Comparison of ENCODE assay signal across 8 cellular contexts in genomic region chr9:33466565-33467495, GRCh38. TPM values are rescaled to one million over a fixed set of nuclear protein-coding genes. Genes with fewer than 3 reads are reported as not detected.
DNase-seq lines count a peak whose midpoint lies in the region; ATAC-seq and TF ChIP-seq lines count a peak whose summit lies in the region.

No MANE protein-coding gene starts in this region.

- no peak overlapping the region for H2BK15ac ChIP-seq in IMR-90 (ENCODE audit: low read depth, low read length)

- dilution Hi-C loops in IMR-90 (cut with HindIII; ENCODE audit: low sequenced_read_pairs, unreplicated experiment) = loop anchor here (25.0 kb wide), 1 partner anchor 180 kb away; the partner anchor contains the start of gene NFX1

- H4K8ac ChIP-seq in IMR-90 (ENCODE audit: low read depth in 2 of 2, low read length in 2 of 2) = no peak overlapping the region

- H3K9me1 ChIP-seq in IMR-90 (ENCODE audit: insufficient read depth, low read length) = peaks cover under 1% of the 10 kb centered on the region; the same call in 1 of the 2 replicates

- no peak overlapping the region for H3K9ac ChIP-seq in IMR-90 (ENCODE audit: low read depth, low read length)

- H3K23ac ChIP-seq in IMR-90 (ENCODE audit: low read depth, low read length) = no peak overlapping the region

- in situ Hi-C loops in IMR-90 (cut with MboI; ENCODE audit: low sequenced_read_pairs) = loop anchor here (5.0 kb wide), 2 partner anchors 95 to 175 kb away; partner anchors contain the start of gene NFX1

- peak; percentile 84 for TF ChIP-seq RAD21 in IMR-90 (IDR thresholded peaks at IDR 0.05; ENCODE audit: low read length)

- H3K18ac ChIP-seq in IMR-90 (ENCODE audit: low read depth, low read length) = no peak overlapping the region

- CTCF ChIA-PET in IMR-90 (lab: Yijun Ruan, JAX) = interaction anchor here (0.5 to 1.7 kb wide), 14 partner anchors 9 to 877 kb away, joined by 3 to 6 read pairs (median 3); no protein-coding TSS in a partner anchor

- POLR2A ChIA-PET in IMR-90 (lab: Charles Lee; ENCODE audit: unreplicated experiment) = no interaction called here

- H4K91ac ChIP-seq in IMR-90 (ENCODE audit: insufficient read depth, low read depth, low read length) = no peak overlapping the region

- no peak overlapping the region for H2BK20ac ChIP-seq in IMR-90 (ENCODE audit: low read depth, low read length)

- no peak overlapping the region for H3K14ac ChIP-seq in IMR-90 (replicated peaks; ENCODE audit: low read depth, low read length)

- peak; percentile 61 for DNase-seq in Daoy (ENCODE audit: low read depth)
- peak; percentile 24 for DNase-seq in IMR-90
- peak; percentile 81 for DNase-seq in activated CD4-positive, CD25-positive, alpha-beta regulatory T cell treated with anti-CD3 and anti-CD28 coated beads, Interleukin-2, amount 50 U/mL, for 72 hours
- DNase-seq in cardiac fibroblast (ENCODE audit: low read depth in 2 of 2) = peak; percentile 37 to 51
- DNase-seq in right lobe of liver = peak; percentile 71 to 74 (median 72)
- peak; percentile 24 to 36 for DNase-seq in stimulated activated CD8-positive, alpha-beta memory T cell treated with anti-CD3 and anti-CD28 coated beads, Interleukin-15, amount 100 ng/mL, for 4 hours (ENCODE audit: low read depth in 2 of 2)

- H4K5ac ChIP-seq in IMR-90 (ENCODE audit: low read depth, low read length) = no peak overlapping the region

- intact Hi-C loops in IMR-90 (cut with micrococcal nuclease) = loop anchor here (1.0 to 2.0 kb wide), 3 partner anchors 64 to 180 kb away; partner anchors contain the start of gene AQP7
- intact Hi-C loops in right lobe of liver (cut with DNase I) = loop anchor here in 1 of 2 donors (5.0 kb wide), 1 partner anchor 65 kb away; the partner anchor contains the start of gene AQP7

- no peak overlapping the region for H2BK120ac ChIP-seq in IMR-90 (ENCODE audit: low read depth, low read length)

- H2AK9ac ChIP-seq in IMR-90 (replicated peaks; ENCODE audit: low read depth, low read length, poor library complexity) = no peak overlapping the region

- no peaks in the 10 kb centered on the region for H3K27me3 ChIP-seq in IMR-90 (ENCODE audit: control insufficient read depth, insufficient read depth, low read length)
- no peaks in the 10 kb centered on the region for H3K27me3 ChIP-seq in right lobe of liver

- H3K4me2 ChIP-seq in IMR-90 (ENCODE audit: low read depth, low read length) = no peak overlapping the region

- no peak overlapping the region for H3K4me3 ChIP-seq in IMR-90 (ENCODE audit: insufficient read depth, low read depth, low read length)
- no peak overlapping the region for H3K4me3 ChIP-seq in cardiac fibroblast (replicated peaks in 1 of 2; ENCODE audit: low read depth in 2 of 2, low read length in 2 of 2)
- H3K4me3 ChIP-seq in right lobe of liver = no peak overlapping the region

- H2BK5ac ChIP-seq in IMR-90 (ENCODE audit: low read depth, low read length, poor library complexity, severe bottlenecking) = no peak overlapping the region

- 81% methylated on average over 3 of the region's 24 CpGs; no CpG with 5 or more reads in 1 of the 2 experiments for WGBS in IMR-90 (ENCODE audit: extremely low coverage in 2 of 2, insufficient read length in 1 of 2), 2 experiments
- 14% methylated on average over 1 of the region's 24 CpGs for WGBS in right lobe of liver (ENCODE audit: insufficient coverage, low coverage, low lambda C conversion rate, missing lambda C conversion rate)

- H2AFZ ChIP-seq in IMR-90 (replicated peaks; ENCODE audit: low read length, poor library complexity) = no peak overlapping the region

- peak; percentile 91 for ATAC-seq in IMR-90 (ENCODE audit: low read depth)
- ATAC-seq in right lobe of liver = peak; percentile 78 to 91 (median 87)
- ATAC-seq in GM18861 (IDR thresholded peaks at IDR 0.05; ENCODE audit: unreplicated experiment) = no peak
- no peak for ATAC-seq in HG03521 (IDR thresholded peaks at IDR 0.05; ENCODE audit: unreplicated experiment)

- H3K36me3 ChIP-seq in IMR-90 (ENCODE audit: control insufficient read depth, insufficient read depth, low read length) (peaks cover 88% of the 10 kb centered on the region), right lobe of liver (peaks cover 9 to 91% (median 41%) of the 10 kb centered on the region in 4 donors)

- peaks cover 10% of the 10 kb centered on the region for H4K20me1 ChIP-seq in IMR-90 (ENCODE audit: insufficient read depth, low read length)

- H3K9me3 ChIP-seq in IMR-90 (ENCODE audit: control insufficient read depth, insufficient read depth, low read length) (no peaks in the 10 kb centered on the region), right lobe of liver (no peaks in the 10 kb centered on the region)

- H3K56ac ChIP-seq in IMR-90 (ENCODE audit: extremely low read depth, insufficient read depth, low read length) = no peak overlapping the region

- no peak overlapping the region for H2AK5ac ChIP-seq in IMR-90 (ENCODE audit: low read depth, low read length)

- no peak for TF ChIP-seq POLR2A in IMR-90 (IDR thresholded peaks at IDR 0.05; ENCODE audit: low read depth, low read length)
- no peak for TF ChIP-seq POLR2A in right lobe of liver (IDR thresholded peaks at IDR 0.05)

- H3K27ac ChIP-seq in IMR-90 (ENCODE audit: insufficient read depth, low read length) (no peak overlapping the region), right lobe of liver (no peak overlapping the region)

- TF ChIP-seq CTCF in IMR-90 (conservative IDR thresholded peaks at IDR 0.05; ENCODE audit: low read depth, low read length) (peak; percentile 84), cardiac fibroblast (IDR thresholded peaks at IDR 0.05; ENCODE audit: low read depth, low read length) (peak; percentile 99), right lobe of liver (IDR thresholded peaks at IDR 0.05) (peak; percentile 93 to 96 (median 95))

- no peak overlapping the region for H3K4ac ChIP-seq in IMR-90 (ENCODE audit: low read depth, low read length)

- H3K4me1 ChIP-seq in IMR-90 (ENCODE audit: control insufficient read depth, insufficient read depth, low read length) (no peaks in the 10 kb centered on the region), right lobe of liver (no peaks in the 10 kb centered on the region)

- BruUV-seq in IMR-90 (replicated peaks; lab: Mats Ljungman, UMichigan) = no TSS peak

- H3K79me1 ChIP-seq in IMR-90 (ENCODE audit: low read depth in 1 of 2, low read length in 2 of 2) = peaks cover 0 to 25% of the 10 kb centered on the region in 2 experiments; a peak in 2 of 4 replicates

TF ChIP-seq in IMR-90, 13 proteins besides CTCF, POLR2A, EP300 and RAD21:
- TF ChIP-seq MXI1 (IDR thresholded peaks at IDR 0.05; ENCODE audit: borderline replicate concordance, low read depth, low read length) (no peak), SMC3 (IDR thresholded peaks at IDR 0.05; ENCODE audit: low read depth, low read length) (peak; percentile 91)

RNA-seq across cellular contexts. Expression of gene NOL6, which starts 6.9 kb away (rescaled TPM):
- total RNA-seq in Daoy (2014; rRNA removed; shearing (Covaris generic)) = 69.0 and 74.6 TPM in 2 replicates
- total RNA-seq in IMR-90 (2012; rRNA removed) (42.8 and 47.3 TPM in 2 replicates), right lobe of liver (10 to 100 TPM; 12.3 to 26.1 (median 15.4) TPM)
- 71.7 and 75.1 TPM in 2 replicates for polyA plus RNA-seq in IMR-90 (2012; rRNA removed)
- 40.8 and 45.2 TPM in 2 replicates for polyA plus RNA-seq in IMR-90 (2012; cell fraction: cytosol; rRNA removed)
- polyA plus RNA-seq in IMR-90 (2012; cell fraction: nucleus; rRNA removed; ENCODE audit: low replicate concordance) = 72.9 and 141 TPM in 2 replicates

RNA-seq across cellular contexts. Expression of gene AQP3, which starts 19.4 kb away (rescaled TPM):
- 1.9 and 3.5 TPM in 2 replicates for total RNA-seq in Daoy (2014; rRNA removed; shearing (Covaris generic))
- total RNA-seq in IMR-90 (2012; rRNA removed) (3.3 and 3.8 TPM in 2 replicates), right lobe of liver (100 to 1,000 TPM in 3 of 6 experiments, 10 to 100 TPM in 3; 49.7 to 158 (median 109) TPM)
- polyA plus RNA-seq in IMR-90 (2012; rRNA removed) = 10.4 and 12.2 TPM in 2 replicates
- polyA plus RNA-seq in IMR-90 (2012; cell fraction: cytosol; rRNA removed) = 14.4 and 24.3 TPM in 2 replicates
- 9.0 and 17.5 TPM in 2 replicates for polyA plus RNA-seq in IMR-90 (2012; cell fraction: nucleus; rRNA removed; ENCODE audit: low replicate concordance)

RNA-seq across cellular contexts. Expression of gene ANKRD18B, which starts 57.2 kb away (rescaled TPM):
- total RNA-seq in Daoy (2014; rRNA removed; shearing (Covaris generic)) = 4.2 and 16.5 TPM in 2 replicates
- total RNA-seq in IMR-90 (2012; rRNA removed) (13.4 and 14.7 TPM in 2 replicates), right lobe of liver (1 to 10 TPM in 1 of 6 experiments, under 1 TPM in 2, not detected in 3; 0.06 to 1.3 (median 0.39) TPM)
- 5.8 and 7.1 TPM in 2 replicates for polyA plus RNA-seq in IMR-90 (2012; rRNA removed)
- 1.8 and 2.0 TPM in 2 replicates for polyA plus RNA-seq in IMR-90 (2012; cell fraction: cytosol; rRNA removed)
- polyA plus RNA-seq in IMR-90 (2012; cell fraction: nucleus; rRNA removed; ENCODE audit: low replicate concordance) = 1.1 and 7.0 TPM in 2 replicates

Comparison
In these comparisons a context has a peak if more than half of its experiments do, and no peak if none do; other contexts are left out.
1. DNase-seq: peak in every context shown above with its lines; median percentile 81 in activated CD4-positive, CD25-positive, alpha-beta regulatory T cell treated with anti-CD3 and anti-CD28 coated beads, Interleukin-2, amount 50 U/mL, for 72 hours; 72 in right lobe of liver; 61 in Daoy; 44 in cardiac fibroblast; 30 in stimulated activated CD8-positive, alpha-beta memory T cell treated with anti-CD3 and anti-CD28 coated beads, Interleukin-15, amount 100 ng/mL, for 4 hours; 24 in IMR-90.
2. ATAC-seq: peak in IMR-90 (single experiment) and right lobe of liver (4 of 4); none in GM18861 (single experiment) and HG03521 (single experiment).
3. RNA of gene AQP3, which starts 19.4 kb away (total RNA-seq): 49.7 to 158 TPM in right lobe of liver; 3.3 to 3.8 TPM in IMR-90 and 1.9 to 3.5 TPM in Daoy; every median in the first group is over 10 times any median in the second.
4. Peak in every context shown above with its lines, with median percentiles within 50 percentile points of each other: CTCF ChIP-seq.